11 cellular contexts compared by ENCODE assay signal in the genomic region with DNA sequence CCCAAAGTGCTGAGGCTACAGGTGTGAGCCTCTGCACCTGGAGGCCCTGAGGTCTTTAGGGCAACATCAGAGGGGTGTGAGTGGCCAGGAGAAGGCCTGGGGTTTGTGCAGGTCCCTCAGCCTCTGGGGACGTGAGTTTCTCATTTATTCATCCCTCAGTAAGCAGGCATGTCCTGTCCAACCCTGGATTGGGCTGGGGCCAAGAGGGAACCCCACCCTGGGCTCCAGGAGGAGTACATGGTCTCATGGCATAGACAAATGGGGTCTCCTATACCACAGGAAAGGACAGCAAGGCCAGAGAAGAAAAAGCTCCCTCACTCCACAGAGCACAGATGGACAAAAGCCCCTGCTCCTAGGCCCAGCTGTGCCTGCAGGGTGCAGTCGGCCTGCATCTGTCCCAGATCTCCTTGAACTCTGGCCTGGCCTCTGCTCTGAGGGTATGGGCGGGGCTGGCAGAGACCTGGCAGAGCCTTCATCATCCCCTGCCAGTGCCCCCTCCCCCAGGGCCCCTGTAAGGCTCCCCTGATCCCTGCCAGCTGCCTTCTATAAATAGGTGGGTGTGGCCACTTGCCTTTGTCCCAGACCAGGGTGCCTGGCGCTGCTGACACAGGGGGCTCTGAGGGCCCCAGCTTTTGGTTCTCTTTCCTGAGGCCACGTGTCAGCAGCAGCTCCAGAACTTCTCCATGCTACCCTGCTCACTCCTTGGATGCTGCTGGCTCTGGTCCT. TPM values are rescaled to one million over a fixed set of nuclear protein-coding genes. Genes with fewer than 3 reads are reported as not detected.
A peak's percentile ranks its signal among the peaks of the same experiment; 100 is the strongest.
DNase-seq lines count a peak whose midpoint lies in the region; ATAC-seq and TF ChIP-seq lines count a peak whose summit lies in the region.
"Had no signal": no experiment of that assay in that cellular context is flagged by ENCODE, and none has a peak within 500 bp of the region (broad histone marks: within the 10 kb centered on the region; RNA-seq: fewer than 3 reads in every experiment).

No MANE protein-coding gene starts in this region.

- H3K9me3 Mint-ChIP-seq in glutamatergic neuron (ENCODE audit: unreplicated experiment) = peaks cover 17% of the 10 kb centered on the region
- no peaks in the 10 kb centered on the region for H3K9me3 Mint-ChIP-seq in stimulated activated naive CD8-positive, alpha-beta T cell treated with anti-CD3 and anti-CD28 coated beads, Interleukin-15, amount 100 ng/mL, for 72 hours
- H3K9me3 Mint-ChIP-seq: central memory CD8-positive, alpha-beta T cell had no signal

- H3K4me1 ChIP-seq in rectal smooth muscle tissue (ENCODE audit: control insufficient read depth, insufficient read depth, low read length) = peaks cover 57% of the 10 kb centered on the region

- H3K36me3 ChIP-seq in rectal smooth muscle tissue (ENCODE audit: control insufficient read depth, insufficient read depth, low read length) = no peaks in the 10 kb centered on the region

- ATAC-seq in stimulated activated naive CD8-positive, alpha-beta T cell treated with anti-CD3 and anti-CD28 coated beads, Interleukin-15, amount 100 ng/mL, for 72 hours = no peak

- H3K27ac ChIP-seq in rectal smooth muscle tissue (ENCODE audit: low read depth, low read length) = peak overlapping the region; percentile 95

- no peaks in the 10 kb centered on the region for H3K27me3 ChIP-seq in rectal smooth muscle tissue (ENCODE audit: control insufficient read depth, insufficient read depth, low read length)

- DNase-seq in DMS 273 (lab: John Stamatoyannopoulos, UW; ENCODE audit: unreplicated experiment) = peak; percentile 79
- peak; percentile 53 for DNase-seq in NCI-H2171 (lab: John Stamatoyannopoulos, UW)
- peak; percentile 53 for DNase-seq in glutamatergic neuron
- DNase-seq in hippocampal formation (lab: John Stamatoyannopoulos, UW) = no peak
- no peak for DNase-seq in stimulated activated CD8-positive, alpha-beta memory T cell treated with anti-CD3 and anti-CD28 coated beads, Interleukin-4, amount 100 ng/mL, for 48 hours
- DNase-seq in stimulated activated naive CD8-positive, alpha-beta T cell treated with anti-CD3 and anti-CD28 coated beads, Interleukin-15, amount 100 ng/mL, for 72 hours = no peak
- no peak for DNase-seq in NCI-H2196 (lab: John Stamatoyannopoulos, UW; ENCODE audit: unreplicated experiment)
- DNase-seq: NCI-H187, T-helper 1 cell had no signal

- H3K36me3 Mint-ChIP-seq in glutamatergic neuron (ENCODE audit: unreplicated experiment) = peaks cover under 1% of the 10 kb centered on the region

- peaks cover 6% of the 10 kb centered on the region for H3K27me3 Mint-ChIP-seq in glutamatergic neuron (ENCODE audit: unreplicated experiment)
- H3K27me3 Mint-ChIP-seq in stimulated activated naive CD8-positive, alpha-beta T cell treated with anti-CD3 and anti-CD28 coated beads, Interleukin-15, amount 100 ng/mL, for 72 hours = no peaks in the 10 kb centered on the region

- H3K4me3 Mint-ChIP-seq in glutamatergic neuron (ENCODE audit: unreplicated experiment) = peak overlapping the region; percentile 6
- no peak overlapping the region for H3K4me3 Mint-ChIP-seq in stimulated activated naive CD8-positive, alpha-beta T cell treated with anti-CD3 and anti-CD28 coated beads, Interleukin-15, amount 100 ng/mL, for 72 hours
- H3K4me3 Mint-ChIP-seq: central memory CD8-positive, alpha-beta T cell had no signal

- H3K27ac Mint-ChIP-seq in glutamatergic neuron (ENCODE audit: unreplicated experiment) = peak overlapping the region; percentile 63
- peak overlapping the region in 1 of 2 donors; percentile 35 for H3K27ac Mint-ChIP-seq in stimulated activated naive CD8-positive, alpha-beta T cell treated with anti-CD3 and anti-CD28 coated beads, Interleukin-15, amount 100 ng/mL, for 72 hours

- no peak overlapping the region for H3K4me3 ChIP-seq in rectal smooth muscle tissue (ENCODE audit: low read length)

- peaks cover 32% of the 10 kb centered on the region for H3K4me1 Mint-ChIP-seq in glutamatergic neuron (ENCODE audit: low read depth, unreplicated experiment)
- no peaks in the 10 kb centered on the region for H3K4me1 Mint-ChIP-seq in stimulated activated naive CD8-positive, alpha-beta T cell treated with anti-CD3 and anti-CD28 coated beads, Interleukin-15, amount 100 ng/mL, for 72 hours
- H3K4me1 Mint-ChIP-seq: central memory CD8-positive, alpha-beta T cell had no signal

- H3K9ac ChIP-seq in rectal smooth muscle tissue (ENCODE audit: low read length) = no peak overlapping the region

- TF ChIP-seq CTCF in glutamatergic neuron (IDR thresholded peaks at IDR 0.05; ENCODE audit: partially characterized antibody, unreplicated experiment) = no peak

RNA-seq across cellular contexts. Expression of gene A4GALT, which starts 34.6 kb away (rescaled TPM):
- total RNA-seq in glutamatergic neuron (ENCODE audit: unreplicated experiment) = 61.4 TPM

RNA-seq across cellular contexts. Expression of gene CYB5R3, which starts 36.9 kb away (rescaled TPM):
- 148 TPM for total RNA-seq in glutamatergic neuron (ENCODE audit: unreplicated experiment)

RNA-seq across cellular contexts. Expression of gene ATP5MGL, which starts 45.7 kb away (rescaled TPM):
- total RNA-seq in glutamatergic neuron (ENCODE audit: unreplicated experiment) = 1.1 TPM

Comparison
In these comparisons a context has a peak if more than half of its experiments do, and no peak if none do; other contexts are left out.
1. DNase-seq: peak in DMS 273 (single experiment), NCI-H2171 (single experiment) and glutamatergic neuron (single experiment); none in hippocampal formation (0 of 2), stimulated activated CD8-positive, alpha-beta memory T cell treated with anti-CD3 and anti-CD28 coated beads, Interleukin-4, amount 100 ng/mL, for 48 hours (single experiment), stimulated activated naive CD8-positive, alpha-beta T cell treated with anti-CD3 and anti-CD28 coated beads, Interleukin-15, amount 100 ng/mL, for 72 hours (0 of 2) and NCI-H2196 (single experiment).